ENCODE assay signal across 9 cellular contexts in genomic region chr15:68389936-68390790, GRCh38. TPM values are rescaled to one million over a fixed set of nuclear protein-coding genes. Genes with fewer than 3 reads are reported as not detected.
DNase-seq lines count a peak whose midpoint lies in the region; ATAC-seq and TF ChIP-seq lines count a peak whose summit lies in the region.
"Had no signal": no experiment of that assay in that cellular context is flagged by ENCODE, and none has a peak within 500 bp of the region (broad histone marks: within the 10 kb centered on the region; RNA-seq: fewer than 3 reads in every experiment).

No MANE protein-coding gene starts in this region.

- DNase-seq in HPDE6-E6E7 (ENCODE audit: extremely low spot score) (peak; percentile 58), adrenal gland (peak in 5 of 7 donors; percentile 16 to 64 (median 36)), trophoblast cell (no peak), DMS114 treated with DMSO at 0.1 percent for 48 hours (lab: John Stamatoyannopoulos, UW; ENCODE audit: unreplicated experiment) (no peak), NCI-H510A (lab: John Stamatoyannopoulos, UW) (no peak), caudate nucleus (lab: John Stamatoyannopoulos, UW) (no peak)
- DNase-seq: central memory CD4-positive, alpha-beta T cell had no signal

- no peak overlapping the region for H4K91ac ChIP-seq in trophoblast cell (ENCODE audit: low read depth, low read length)

- no peak for TF ChIP-seq CTCF in adrenal gland (IDR thresholded peaks at IDR 0.05)

- peak; percentile 76 for ATAC-seq in GM18907 (IDR thresholded peaks at IDR 0.05; ENCODE audit: unreplicated experiment)
- no peak for ATAC-seq in HG02973 (IDR thresholded peaks at IDR 0.05; ENCODE audit: unreplicated experiment)

- peak overlapping the region; percentile 50 for H2BK12ac ChIP-seq in trophoblast cell (ENCODE audit: low read length)

- peaks cover 3% of the 10 kb centered on the region for H3K79me1 ChIP-seq in trophoblast cell (ENCODE audit: low read length)

- no peaks in the 10 kb centered on the region for H3K79me2 ChIP-seq in trophoblast cell (ENCODE audit: control insufficient read depth, insufficient read depth, low read length, poor library complexity)

- no peak overlapping the region for H3K4me2 ChIP-seq in trophoblast cell (ENCODE audit: low read length)

- H3K14ac ChIP-seq in trophoblast cell (ENCODE audit: low read length), result peak overlapping the region; percentile 14

- H3K4ac ChIP-seq in trophoblast cell (ENCODE audit: low read depth, low read length), result no peak overlapping the region

- H3K27me3 ChIP-seq in adrenal gland (no peaks in the 10 kb centered on the region), trophoblast cell (ENCODE audit: insufficient read depth, low read length) (no peaks in the 10 kb centered on the region)

- no peak overlapping the region for H3K4me3 ChIP-seq in adrenal gland
- H3K4me3 ChIP-seq in trophoblast cell (ENCODE audit: low read depth, low read length), result no peak overlapping the region

- H3K27ac ChIP-seq in adrenal gland (peak overlapping the region in 2 of 5 donors; percentile 33 to 67), trophoblast cell (ENCODE audit: low read depth, low read length) (no peak overlapping the region), caudate nucleus (ENCODE audit: low read depth, low read length) (no peak overlapping the region)

- 55 to 73% (median 66%) methylated on average over 12 to 15 of the region's 15 CpGs for whole genome bisulfite sequencing in adrenal gland, 4 donors
- WGBS in trophoblast cell (ENCODE audit: extremely low coverage, insufficient coverage, insufficient read length), result no CpG with 5 or more reads among the region's 15 CpGs

- H3K4me1 ChIP-seq in adrenal gland (replicated peaks in 1 of 2), result peaks cover 0 to 4% of the 10 kb centered on the region in 2 donors
- H3K4me1 ChIP-seq in trophoblast cell (ENCODE audit: control insufficient read depth in 1 of 2, insufficient read depth in 2 of 2, low read length in 2 of 2), result peaks cover 10 to 12% of the 10 kb centered on the region in 2 experiments

- H3K23ac ChIP-seq in trophoblast cell (ENCODE audit: low read length), result no peak overlapping the region

- no peak overlapping the region for H3K18ac ChIP-seq in trophoblast cell (ENCODE audit: low read length)

- H3K9me3 ChIP-seq in adrenal gland (replicated peaks in 1 of 3) (no peaks in the 10 kb centered on the region), trophoblast cell (ENCODE audit: insufficient read depth, low read depth, low read length) (peaks cover 2% of the 10 kb centered on the region)

- H4K12ac ChIP-seq in trophoblast cell (ENCODE audit: low read depth, low read length), result no peak overlapping the region

- intact Hi-C loops in adrenal gland (cut with DNase I), result loop anchor here in 1 of 2 donors (10.0 kb wide), 1 partner anchor 145 kb away; no protein-coding TSS in a partner anchor

- no peak overlapping the region for H3K9ac ChIP-seq in trophoblast cell (ENCODE audit: low read length)

- peak overlapping the region; percentile 18 for H2BK120ac ChIP-seq in trophoblast cell (ENCODE audit: insufficient read depth, low read length, poor library complexity)

- no peak for TF ChIP-seq POLR2A in adrenal gland (IDR thresholded peaks at IDR 0.05)

- H2BK5ac ChIP-seq in trophoblast cell (ENCODE audit: low read depth, low read length, poor library complexity), result no peak overlapping the region

- H2AK5ac ChIP-seq in trophoblast cell (ENCODE audit: low read length), result no peak overlapping the region

- H2AFZ ChIP-seq in trophoblast cell (ENCODE audit: insufficient read depth, low read length, poor library complexity), result no peak overlapping the region

- H3K36me3 ChIP-seq in adrenal gland (replicated peaks in 1 of 2) (no peaks in the 10 kb centered on the region), trophoblast cell (ENCODE audit: control insufficient read depth in 1 of 2, insufficient read depth in 2 of 2, low read length in 2 of 2) (no peaks in the 10 kb centered on the region)

- H4K8ac ChIP-seq in trophoblast cell (ENCODE audit: low read depth, low read length), result no peak overlapping the region

RNA-seq across cellular contexts. Expression of gene ITGA11, which starts 41.8 kb away (rescaled TPM):
- 10 to 100 TPM in 4 of 8 donors, 1 to 10 TPM in 4; 4.4 to 52.5 (median 11.0) TPM for total RNA-seq in adrenal gland
- polyA plus RNA-seq in adrenal gland, result 1 to 10 TPM; 1.4 to 6.5 (median 3.8) TPM
- 3.8 and 4.9 TPM in 2 replicates for polyA plus RNA-seq in trophoblast cell (2013)

Comparison
In these comparisons a context has a peak if more than half of its experiments do, and no peak if none do; other contexts are left out.
1. DNase-seq: peak in HPDE6-E6E7 (single experiment) and adrenal gland (5 of 7); none in trophoblast cell (0 of 2), DMS114 treated with DMSO at 0.1 percent for 48 hours (single experiment), NCI-H510A (single experiment) and caudate nucleus (0 of 61).